25 cellular contexts compared by ENCODE assay signal in genomic region chr4:78310056-78310731, GRCh38.
DNase-seq lines count a peak whose midpoint lies in the region; TF ChIP-seq lines count a peak whose summit lies in the region.
"Had no signal": no experiment of that assay in that cellular context is flagged by ENCODE, and none has a peak within 500 bp of the region (broad histone marks: within the 10 kb centered on the region; RNA-seq: fewer than 3 reads in every experiment).

No MANE protein-coding gene starts in this region.

- no peak for TF ChIP-seq EP300 in transverse colon (IDR thresholded peaks at IDR 0.05; ENCODE audit: low read depth)

- no peak for TF ChIP-seq POLR2A in transverse colon (IDR thresholded peaks at IDR 0.05)

- H3K4me3 ChIP-seq in AG10803 (ENCODE audit: low read length) (no peak overlapping the region), transverse colon (no peak overlapping the region)
- H3K4me3 ChIP-seq: BLaER1 treated with 17β-estradiol and CSF1 and Interleukin-3, amounts not matched to agents 10 nM and 100 nM; body of pancreas; HAP-1; psoas muscle; stomach; tibial nerve had no signal

- no peaks in the 10 kb centered on the region for H3K36me3 ChIP-seq in transverse colon
- H3K36me3 ChIP-seq: BLaER1 treated with 17β-estradiol and CSF1 and Interleukin-3, amounts not matched to agents 10 nM and 100 nM; HAP-1; stomach had no signal

- peak overlapping the region; percentile 12 for H3K27ac Mint-ChIP-seq in nephron progenitor cell
- H3K27ac Mint-ChIP-seq: activated CD4-positive, alpha-beta memory T cell treated with anti-CD3 and anti-CD28 coated beads, Interleukin-2, amount 10 ng/mL, durations not matched to agents 7 days and 5 days; activated naive CD8-positive, alpha-beta T cell treated with anti-CD3 and anti-CD28 coated beads, Interleukin-2, amount 50 U/mL, for 24 hours; activated T-helper 2 cell treated with anti-CD3 and anti-CD28 coated beads, Interferon-gamma antibody, Interleukin-2, Interleukin-4, amounts not matched to agents 10 μg/mL and 5 μg/mL and 100 μg/mL, durations not matched to agents 14 hours and 24 hours and 36 hours had no signal

- H3K4me3 Mint-ChIP-seq in nephron progenitor cell, result no peak overlapping the region
- H3K4me3 Mint-ChIP-seq: activated CD4-positive, alpha-beta memory T cell treated with anti-CD3 and anti-CD28 coated beads, Interleukin-2, amount 10 ng/mL, durations not matched to agents 7 days and 5 days; activated naive CD8-positive, alpha-beta T cell treated with anti-CD3 and anti-CD28 coated beads, Interleukin-2, amount 50 U/mL, for 24 hours had no signal

- H3K36me3 Mint-ChIP-seq in nephron progenitor cell (ENCODE audit: low read depth), result peaks cover 54% of the 10 kb centered on the region

- DNase-seq in AG10803 (ENCODE audit: low read depth) (peak; percentile 58), NCI-H82 (lab: John Stamatoyannopoulos, UW) (peak; percentile 96), epithelial cell of prostate (ENCODE audit: low read depth, low spot score) (no peak), nephron progenitor cell (peak; percentile 19), NCI-H1930 (lab: John Stamatoyannopoulos, UW) (no peak), occipital lobe (lab: John Stamatoyannopoulos, UW) (no peak), transverse colon (no peak), ureter (ENCODE audit: low spot score) (no peak)
- DNase-seq: activated CD4-positive, alpha-beta memory T cell treated with anti-CD3 and anti-CD28 coated beads, Interleukin-2, amount 10 ng/mL, durations not matched to agents 7 days and 5 days; activated CD4-positive, CD25-positive, alpha-beta regulatory T cell treated with anti-CD3 and anti-CD28 coated beads, Interleukin-2, amount 50 U/mL, for 72 hours; activated CD8-positive, alpha-beta memory T cell treated with anti-CD3 and anti-CD28 coated beads, Interleukin-2, amount 50 U/mL, for 48 hours; activated naive CD8-positive, alpha-beta T cell treated with anti-CD3 and anti-CD28 coated beads, Interleukin-2, amount 50 U/mL, for 24 hours; body of pancreas; DMS79 treated with DMSO at 0.1 percent for 48 hours; left cardiac atrium; NCI-H1105; NCI-H187 treated with DMSO at 0.1 percent for 48 hours; NCI-H2227 treated with DMSO at 0.1 percent for 48 hours; psoas muscle; stomach; T-helper 1 cell had no signal

- intact Hi-C loops in transverse colon (cut with DNase I; ENCODE audit: low total_unique reads), result no loop called here

- in situ Hi-C loops in transverse colon (cut with MboI; ENCODE audit: low pct_ligation_motif_present in 1 of 4, low pct_unique_long_range_greater_than_20kb in 1 of 4, low sequenced_read_pairs in 3 of 4), result no loop called here

- peaks cover 49% of the 10 kb centered on the region for H3K4me1 Mint-ChIP-seq in nephron progenitor cell

- peaks cover 6% of the 10 kb centered on the region for H3K27me3 Mint-ChIP-seq in nephron progenitor cell (ENCODE audit: low read depth, poor library complexity)

- H3K4me1 ChIP-seq in transverse colon, result no peaks in the 10 kb centered on the region
- H3K4me1 ChIP-seq: body of pancreas, HAP-1, psoas muscle, stomach, tibial nerve had no signal

- no peak for TF ChIP-seq CTCF in AG10803 (conservative IDR thresholded peaks at IDR 0.05; ENCODE audit: low read length)
- no peak for TF ChIP-seq CTCF in nephron progenitor cell (IDR thresholded peaks at IDR 0.05)
- TF ChIP-seq CTCF in transverse colon (IDR thresholded peaks at IDR 0.05), result no peak

- 77 to 87% methylated on average over 5 to 6 of the region's 6 CpGs for WGBS in transverse colon (ENCODE audit: low coverage in 1 of 2), 2 donors

- H3K9me3 ChIP-seq in transverse colon, result no peaks in the 10 kb centered on the region
- H3K9me3 ChIP-seq: body of pancreas, HAP-1, psoas muscle, stomach, tibial nerve had no signal

- peaks cover 25% of the 10 kb centered on the region for H3K9me3 Mint-ChIP-seq in nephron progenitor cell
- H3K9me3 Mint-ChIP-seq: activated CD4-positive, alpha-beta memory T cell treated with anti-CD3 and anti-CD28 coated beads, Interleukin-2, amount 10 ng/mL, durations not matched to agents 7 days and 5 days; activated naive CD8-positive, alpha-beta T cell treated with anti-CD3 and anti-CD28 coated beads, Interleukin-2, amount 50 U/mL, for 24 hours; activated T-helper 2 cell treated with anti-CD3 and anti-CD28 coated beads, Interferon-gamma antibody, Interleukin-2, Interleukin-4, amounts not matched to agents 10 μg/mL and 5 μg/mL and 100 μg/mL, durations not matched to agents 14 hours and 24 hours and 36 hours had no signal

- H3K27ac ChIP-seq in epithelial cell of prostate, result peak overlapping the region; percentile 43
- H3K27ac ChIP-seq in transverse colon, result no peak overlapping the region
- H3K27ac ChIP-seq: BLaER1 treated with 17β-estradiol and CSF1 and Interleukin-3, amounts not matched to agents 10 nM and 100 nM; psoas muscle; stomach; tibial nerve had no signal

- H3K27me3 ChIP-seq in transverse colon, result no peaks in the 10 kb centered on the region
- H3K27me3 ChIP-seq: BLaER1 treated with 17β-estradiol and CSF1 and Interleukin-3, amounts not matched to agents 10 nM and 100 nM; body of pancreas; stomach; tibial nerve had no signal

Comparison
In these comparisons a context has a peak if more than half of its experiments do, and no peak if none do; other contexts are left out.
1. DNase-seq: peak in AG10803 (single experiment), NCI-H82 (single experiment) and nephron progenitor cell (single experiment); none in epithelial cell of prostate (single experiment), NCI-H1930 (0 of 2), occipital lobe (single experiment), transverse colon (single experiment) and ureter (single experiment).